In the genomic region with DNA sequence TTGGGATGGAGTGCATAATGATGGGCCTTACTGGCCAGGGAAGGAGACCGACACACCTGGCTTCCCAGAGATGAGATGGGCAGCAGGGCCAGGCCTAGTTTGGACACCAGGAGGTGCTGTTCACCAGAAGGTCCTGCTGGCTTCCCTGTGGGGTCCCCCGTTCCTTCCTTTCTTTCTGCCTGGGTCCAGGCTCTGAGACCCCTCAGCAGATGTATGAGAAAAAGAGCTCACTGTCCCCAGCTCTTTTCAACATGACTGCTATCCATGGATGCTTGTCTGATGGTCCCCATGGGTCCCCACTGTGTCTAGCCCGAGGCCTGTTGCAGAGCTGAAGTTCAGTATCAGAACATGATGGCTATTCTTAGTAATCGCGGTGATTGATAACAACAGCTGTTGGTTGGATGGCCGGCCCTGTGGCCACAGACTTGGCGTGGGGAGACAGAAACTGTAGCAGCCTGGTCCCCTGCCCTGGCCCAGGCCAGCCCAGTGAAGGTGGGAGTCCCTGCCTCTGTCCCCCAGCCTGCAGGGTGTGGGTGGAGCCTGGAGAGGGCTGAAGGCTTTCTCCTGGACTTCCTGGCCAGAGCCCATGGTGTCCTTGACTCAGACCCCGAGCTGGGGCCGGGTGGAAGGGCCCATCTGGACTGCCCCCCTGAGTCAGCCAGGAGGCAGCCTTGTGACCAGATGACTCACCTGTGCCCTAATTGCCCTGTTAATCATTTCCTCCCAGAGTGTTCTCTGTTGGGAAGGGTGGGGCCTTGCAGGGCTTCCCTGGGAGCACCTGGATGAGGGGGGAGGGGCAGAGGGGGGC, we compare ENCODE assay signal across 1 cellular context.
TF ChIP-seq lines count a peak whose summit lies in the region.

No MANE protein-coding gene starts in this region.

TF ChIP-seq in HepG2, 621 proteins besides CTCF, POLR2A, EP300 and RAD21 (continued from another document and continues in another):
- TF ChIP-seq, protein P1, sequence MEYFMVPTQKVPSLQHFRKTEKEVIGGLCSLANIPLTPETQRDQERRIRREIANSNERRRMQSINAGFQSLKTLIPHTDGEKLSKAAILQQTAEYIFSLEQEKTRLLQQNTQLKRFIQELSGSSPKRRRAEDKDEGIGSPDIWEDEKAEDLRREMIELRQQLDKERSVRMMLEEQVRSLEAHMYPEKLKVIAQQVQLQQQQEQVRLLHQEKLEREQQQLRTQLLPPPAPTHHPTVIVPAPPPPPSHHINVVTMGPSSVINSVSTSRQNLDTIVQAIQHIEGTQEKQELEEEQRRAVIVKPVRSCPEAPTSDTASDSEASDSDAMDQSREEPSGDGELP (IDR thresholded peaks at IDR 0.05; ENCODE audit: borderline replicate concordance, low read depth) = peak; percentile 86
- TF ChIP-seq MTERF4 (CRISPR knock-in tag; IDR thresholded peaks at IDR 0.05) (no peak; the same call in 1 of the 2 replicates), CAMTA2 (CRISPR knock-in tag; IDR thresholded peaks at IDR 0.05; ENCODE audit: borderline replicate concordance) (peak; percentile 86; the same call in 1 of the 2 replicates), ESRRA (CRISPR knock-in tag; IDR thresholded peaks at IDR 0.05; ENCODE audit: low read depth) (no peak; the same call in 1 of the 2 replicates), ZSCAN20 (CRISPR knock-in tag; IDR thresholded peaks at IDR 0.05; ENCODE audit: borderline replicate concordance) (no peak; the same call in 1 of the 2 replicates), SP2 (CRISPR knock-in tag; IDR thresholded peaks at IDR 0.05) (no peak), SMAD1 (CRISPR knock-in tag; IDR thresholded peaks at IDR 0.05; ENCODE audit: borderline replicate concordance, low read depth) (peak; percentile 82; the same call in 1 of the 2 replicates), TBP (CRISPR knock-in tag; IDR thresholded peaks at IDR 0.05) (no peak), TP53 (CRISPR knock-in tag; conservative IDR thresholded peaks at IDR 0.05) (peak; percentile 65), RERE (CRISPR knock-in tag; IDR thresholded peaks at IDR 0.05; ENCODE audit: low read depth) (no peak; the same call in none of the 2 replicates), NR3C1 (CRISPR knock-in tag; IDR thresholded peaks at IDR 0.05) (no peak), BCL3 (CRISPR knock-in tag; IDR thresholded peaks at IDR 0.05) (no peak), ZNF232 (CRISPR knock-in tag; IDR thresholded peaks at IDR 0.05; ENCODE audit: borderline replicate concordance) (0 out of 2 replicates have a peak, but pooled peaks have one; percentile 52), ZNF883 (CRISPR knock-in tag; IDR thresholded peaks at IDR 0.05; ENCODE audit: not compliant biosample characterization) (peak; percentile 6), NR2F2 (IDR thresholded peaks at IDR 0.05; ENCODE audit: borderline replicate concordance, low read depth) (peak; percentile 31; the same call in 1 of the 2 replicates), ZSCAN31 (CRISPR knock-in tag; IDR thresholded peaks at IDR 0.05; ENCODE audit: low read depth) (0 out of 2 replicates have a peak, but pooled peaks have one; percentile 5), HMGA1 (CRISPR knock-in tag; conservative IDR thresholded peaks at IDR 0.05) (no peak), KLF12 (CRISPR knock-in tag; IDR thresholded peaks at IDR 0.05; ENCODE audit: borderline replicate concordance) (no peak), HINFP (CRISPR knock-in tag; IDR thresholded peaks at IDR 0.05; ENCODE audit: low read depth) (peak; percentile 69; the same call in 1 of the 2 replicates), ZNF841 (CRISPR knock-in tag; IDR thresholded peaks at IDR 0.05; ENCODE audit: borderline replicate concordance) (no peak), FOXJ3 (CRISPR knock-in tag; IDR thresholded peaks at IDR 0.05; ENCODE audit: borderline replicate concordance) (no peak; the same call in 1 of the 2 replicates), MYC (CRISPR knock-in tag; IDR thresholded peaks at IDR 0.05; ENCODE audit: borderline replicate concordance) (peak; percentile 66; the same call in 1 of the 2 replicates), ZNF792 (CRISPR knock-in tag; IDR thresholded peaks at IDR 0.05) (peak; percentile 48; the same call in 1 of the 2 replicates), BORCS8-MEF2B (CRISPR knock-in tag; IDR thresholded peaks at IDR 0.05) (no peak), LBX2 (CRISPR knock-in tag; IDR thresholded peaks at IDR 0.05; ENCODE audit: borderline replicate concordance) (no peak), RNF2 (conservative IDR thresholded peaks at IDR 0.05; ENCODE audit: low read depth) (no peak), TBX3 (IDR thresholded peaks at IDR 0.05; ENCODE audit: borderline replicate concordance) (no peak), ZFYVE20 (CRISPR knock-in tag; IDR thresholded peaks at IDR 0.05; ENCODE audit: borderline replicate concordance, low read depth) (no peak), MEF2D (CRISPR knock-in tag; IDR thresholded peaks at IDR 0.05) (peak; percentile 73; the same call in 1 of the 2 replicates), ZNF672 (CRISPR knock-in tag; IDR thresholded peaks at IDR 0.05) (no peak), MIER2 (CRISPR knock-in tag; IDR thresholded peaks at IDR 0.05) (no peak), MZF1 (CRISPR knock-in tag; IDR thresholded peaks at IDR 0.05; ENCODE audit: borderline replicate concordance) (0 out of 2 replicates have a peak, but pooled peaks have one; percentile 58), PCBP2 (optimal IDR thresholded peaks at IDR 0.05; ENCODE audit: low read depth, low read length, poor library complexity, severe bottlenecking) (no peak), SAP130 (CRISPR knock-in tag; IDR thresholded peaks at IDR 0.05; ENCODE audit: low read depth) (peak; percentile 89)
- TF ChIP-seq, protein P2, sequence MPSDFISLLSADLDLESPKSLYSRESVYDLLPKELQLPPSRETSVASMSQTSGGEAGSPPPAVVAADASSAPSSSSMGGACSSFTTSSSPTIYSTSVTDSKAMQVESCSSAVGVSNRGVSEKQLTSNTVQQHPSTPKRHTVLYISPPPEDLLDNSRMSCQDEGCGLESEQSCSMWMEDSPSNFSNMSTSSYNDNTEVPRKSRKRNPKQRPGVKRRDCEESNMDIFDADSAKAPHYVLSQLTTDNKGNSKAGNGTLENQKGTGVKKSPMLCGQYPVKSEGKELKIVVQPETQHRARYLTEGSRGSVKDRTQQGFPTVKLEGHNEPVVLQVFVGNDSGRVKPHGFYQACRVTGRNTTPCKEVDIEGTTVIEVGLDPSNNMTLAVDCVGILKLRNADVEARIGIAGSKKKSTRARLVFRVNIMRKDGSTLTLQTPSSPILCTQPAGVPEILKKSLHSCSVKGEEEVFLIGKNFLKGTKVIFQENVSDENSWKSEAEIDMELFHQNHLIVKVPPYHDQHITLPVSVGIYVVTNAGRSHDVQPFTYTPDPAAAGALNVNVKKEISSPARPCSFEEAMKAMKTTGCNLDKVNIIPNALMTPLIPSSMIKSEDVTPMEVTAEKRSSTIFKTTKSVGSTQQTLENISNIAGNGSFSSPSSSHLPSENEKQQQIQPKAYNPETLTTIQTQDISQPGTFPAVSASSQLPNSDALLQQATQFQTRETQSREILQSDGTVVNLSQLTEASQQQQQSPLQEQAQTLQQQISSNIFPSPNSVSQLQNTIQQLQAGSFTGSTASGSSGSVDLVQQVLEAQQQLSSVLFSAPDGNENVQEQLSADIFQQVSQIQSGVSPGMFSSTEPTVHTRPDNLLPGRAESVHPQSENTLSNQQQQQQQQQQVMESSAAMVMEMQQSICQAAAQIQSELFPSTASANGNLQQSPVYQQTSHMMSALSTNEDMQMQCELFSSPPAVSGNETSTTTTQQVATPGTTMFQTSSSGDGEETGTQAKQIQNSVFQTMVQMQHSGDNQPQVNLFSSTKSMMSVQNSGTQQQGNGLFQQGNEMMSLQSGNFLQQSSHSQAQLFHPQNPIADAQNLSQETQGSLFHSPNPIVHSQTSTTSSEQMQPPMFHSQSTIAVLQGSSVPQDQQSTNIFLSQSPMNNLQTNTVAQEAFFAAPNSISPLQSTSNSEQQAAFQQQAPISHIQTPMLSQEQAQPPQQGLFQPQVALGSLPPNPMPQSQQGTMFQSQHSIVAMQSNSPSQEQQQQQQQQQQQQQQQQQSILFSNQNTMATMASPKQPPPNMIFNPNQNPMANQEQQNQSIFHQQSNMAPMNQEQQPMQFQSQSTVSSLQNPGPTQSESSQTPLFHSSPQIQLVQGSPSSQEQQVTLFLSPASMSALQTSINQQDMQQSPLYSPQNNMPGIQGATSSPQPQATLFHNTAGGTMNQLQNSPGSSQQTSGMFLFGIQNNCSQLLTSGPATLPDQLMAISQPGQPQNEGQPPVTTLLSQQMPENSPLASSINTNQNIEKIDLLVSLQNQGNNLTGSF (CRISPR knock-in tag; IDR thresholded peaks at IDR 0.05) = peak; percentile 48; the same call in 1 of the 2 replicates
- TF ChIP-seq, protein P3, sequence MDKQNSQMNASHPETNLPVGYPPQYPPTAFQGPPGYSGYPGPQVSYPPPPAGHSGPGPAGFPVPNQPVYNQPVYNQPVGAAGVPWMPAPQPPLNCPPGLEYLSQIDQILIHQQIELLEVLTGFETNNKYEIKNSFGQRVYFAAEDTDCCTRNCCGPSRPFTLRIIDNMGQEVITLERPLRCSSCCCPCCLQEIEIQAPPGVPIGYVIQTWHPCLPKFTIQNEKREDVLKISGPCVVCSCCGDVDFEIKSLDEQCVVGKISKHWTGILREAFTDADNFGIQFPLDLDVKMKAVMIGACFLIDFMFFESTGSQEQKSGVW (CRISPR knock-in tag; IDR thresholded peaks at IDR 0.05; ENCODE audit: borderline replicate concordance) = no peak
- TF ChIP-seq, protein P4, sequence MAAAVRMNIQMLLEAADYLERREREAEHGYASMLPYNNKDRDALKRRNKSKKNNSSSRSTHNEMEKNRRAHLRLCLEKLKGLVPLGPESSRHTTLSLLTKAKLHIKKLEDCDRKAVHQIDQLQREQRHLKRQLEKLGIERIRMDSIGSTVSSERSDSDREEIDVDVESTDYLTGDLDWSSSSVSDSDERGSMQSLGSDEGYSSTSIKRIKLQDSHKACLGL (CRISPR knock-in tag; IDR thresholded peaks at IDR 0.05) = no peak; the same call in 1 of the 2 replicates
